Comparison of ENCODE assay signal across 1 cellular context in genomic region chr19:497861-498590, GRCh38.
A peak's percentile ranks its signal among the peaks of the same experiment; 100 is the strongest.
TF ChIP-seq lines count a peak whose summit lies in the region.

No MANE protein-coding gene starts in this region.

TF ChIP-seq in HepG2, 621 proteins besides CTCF, POLR2A, EP300 and RAD21 (continued from another document):
- no peak for TF ChIP-seq HOXA5 (CRISPR knock-in tag; IDR thresholded peaks at IDR 0.05)
- no peak for TF ChIP-seq AFF4 (CRISPR knock-in tag; IDR thresholded peaks at IDR 0.05)
- no peak for TF ChIP-seq ZNF556 (CRISPR knock-in tag; IDR thresholded peaks at IDR 0.05; ENCODE audit: borderline replicate concordance)
- TF ChIP-seq CSRNP1 (CRISPR knock-in tag; IDR thresholded peaks at IDR 0.05): no peak
- no peak for TF ChIP-seq PAX8 (CRISPR knock-in tag; IDR thresholded peaks at IDR 0.05; ENCODE audit: borderline replicate concordance)
- TF ChIP-seq JARID2 (CRISPR knock-in tag; IDR thresholded peaks at IDR 0.05; ENCODE audit: insufficient replicate concordance): no peak
- peak; percentile 19; the same call in 1 of the 2 replicates for TF ChIP-seq MXD1 (CRISPR knock-in tag; IDR thresholded peaks at IDR 0.05)
- no peak for TF ChIP-seq FOXM1 (CRISPR knock-in tag; IDR thresholded peaks at IDR 0.05)
- no peak for TF ChIP-seq ZFP1 (CRISPR knock-in tag; IDR thresholded peaks at IDR 0.05)
- no peak for TF ChIP-seq REPIN1 (CRISPR knock-in tag; IDR thresholded peaks at IDR 0.05; ENCODE audit: borderline replicate concordance, low read depth)
- no peak for TF ChIP-seq KAT8 (CRISPR knock-in tag; IDR thresholded peaks at IDR 0.05)
- TF ChIP-seq UBTF (CRISPR knock-in tag; IDR thresholded peaks at IDR 0.05): peak; percentile 67; the same call in 1 of the 2 replicates
- no peak for TF ChIP-seq ZNF773 (CRISPR knock-in tag; IDR thresholded peaks at IDR 0.05; ENCODE audit: borderline replicate concordance)
